In the genomic region with DNA sequence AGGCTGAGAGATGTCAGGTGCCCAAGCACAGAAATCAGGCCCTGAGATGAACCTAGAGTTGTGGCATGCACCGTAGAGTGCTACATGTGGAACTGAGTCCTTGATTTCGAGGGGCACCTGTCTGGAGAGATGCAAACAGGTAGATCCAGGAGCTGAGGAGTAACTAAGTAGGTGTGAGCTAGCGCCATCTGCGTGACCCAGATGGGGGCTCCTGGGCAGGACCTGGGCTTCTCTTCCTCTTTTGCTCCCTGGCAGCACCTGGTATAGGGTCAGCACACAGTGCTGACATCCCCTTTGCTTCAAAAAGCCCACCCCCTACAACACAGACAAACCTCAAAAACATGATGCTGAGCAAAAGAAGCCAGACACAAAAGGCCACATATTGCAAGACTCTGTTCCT, we compare ENCODE assay signal across 16 cellular contexts.
DNase-seq lines count a peak whose midpoint lies in the region; ATAC-seq and TF ChIP-seq lines count a peak whose summit lies in the region.
"Had no signal": no experiment of that assay in that cellular context is flagged by ENCODE, and none has a peak within 500 bp of the region (broad histone marks: within the 10 kb centered on the region; RNA-seq: fewer than 3 reads in every experiment).

No MANE protein-coding gene starts in this region.

- H4K5ac ChIP-seq in IMR-90 (ENCODE audit: low read depth, low read length) (no peak overlapping the region), mesendoderm (ENCODE audit: low read length) (no peak overlapping the region)

- POLR2A ChIA-PET in IMR-90 (lab: Charles Lee; ENCODE audit: unreplicated experiment) = no interaction called here
- POLR2A ChIA-PET in naive thymus-derived CD8-positive, alpha-beta T cell (lab: Charles Lee) = interaction anchor here (0.6 to 1.7 kb wide), 3 partner anchors 8 to 148 kb away, joined by 3 to 5 read pairs (median 4); a partner anchor contains a TSS

- no peak overlapping the region for H4K91ac ChIP-seq in IMR-90 (ENCODE audit: insufficient read depth, low read depth, low read length)

- no peak for DNase-seq in CD4-positive, CD25-positive, alpha-beta regulatory T cell
- DNase-seq in IMR-90 (no peak), RWPE2 (ENCODE audit: low spot score) (no peak), NCI-H82 treated with DMSO at 0.1 percent for 48 hours (lab: John Stamatoyannopoulos, UW; ENCODE audit: unreplicated experiment) (no peak), hepatocyte (ENCODE audit: low spot score) (no peak), mesendoderm (no peak)
- no peak for DNase-seq in naive thymus-derived CD8-positive, alpha-beta T cell
- DNase-seq: activated CD4-positive, alpha-beta T cell treated with anti-CD3 and anti-CD28 coated beads, Interleukin-2, amount 50 U/mL, for 1 hour; activated CD8-positive, alpha-beta memory T cell treated with anti-CD3 and anti-CD28 coated beads, Interleukin-2, amount 50 U/mL, for 48 hours; KG1; NCI-H187; nephron progenitor cell; T-helper 1 cell had no signal

- H2BK5ac ChIP-seq in IMR-90 (ENCODE audit: low read depth, low read length, poor library complexity, severe bottlenecking) (no peak overlapping the region), mesendoderm (ENCODE audit: low read length) (no peak overlapping the region)

- H3K4me3 ChIP-seq in CD4-positive, CD25-positive, alpha-beta regulatory T cell (ENCODE audit: low read depth, low read length) = no peak overlapping the region
- H3K4me3 ChIP-seq in IMR-90 (ENCODE audit: insufficient read depth, low read depth, low read length) (no peak overlapping the region), RWPE2 (ENCODE audit: severe bottlenecking) (no peak overlapping the region), hepatocyte (no peak overlapping the region), mesendoderm (ENCODE audit: low read length) (no peak overlapping the region)
- H3K4me3 ChIP-seq: vagina had no signal

- H2AK9ac ChIP-seq in IMR-90 (replicated peaks; ENCODE audit: low read depth, low read length, poor library complexity) = no peak overlapping the region

- no peak for TF ChIP-seq CTCF in IMR-90 (conservative IDR thresholded peaks at IDR 0.05; ENCODE audit: low read depth, low read length)
- no peak for TF ChIP-seq CTCF in RWPE2 (IDR thresholded peaks at IDR 0.05; ENCODE audit: poor library complexity, severe bottlenecking)
- TF ChIP-seq CTCF in hepatocyte (IDR thresholded peaks at IDR 0.05; ENCODE audit: poor library complexity) = no peak

- H3K56ac ChIP-seq in IMR-90 (ENCODE audit: extremely low read depth, insufficient read depth, low read length) = no peak overlapping the region
- H3K56ac ChIP-seq in mesendoderm (ENCODE audit: low read length) = no peak overlapping the region

- H2BK15ac ChIP-seq in IMR-90 (ENCODE audit: low read depth, low read length) = no peak overlapping the region
- no peak overlapping the region for H2BK15ac ChIP-seq in mesendoderm (replicated peaks; ENCODE audit: low read depth)

- H3K4ac ChIP-seq in IMR-90 (ENCODE audit: low read depth, low read length) = no peak overlapping the region
- H3K4ac ChIP-seq in mesendoderm (ENCODE audit: low read depth, low read length) = no peak overlapping the region

- H3K9me1 ChIP-seq in IMR-90 (ENCODE audit: insufficient read depth, low read length) = peaks cover 21% of the 10 kb centered on the region

- in situ Hi-C loops in IMR-90 (cut with MboI; ENCODE audit: low sequenced_read_pairs) = no loop called here

- no peak overlapping the region for H2BK120ac ChIP-seq in IMR-90 (ENCODE audit: low read depth, low read length)
- H2BK120ac ChIP-seq in mesendoderm (ENCODE audit: low read depth, low read length) = no peak overlapping the region

- H3K9me3 ChIP-seq in CD4-positive, CD25-positive, alpha-beta regulatory T cell (ENCODE audit: control insufficient read depth in 2 of 2, low read length in 2 of 2) = no peaks in the 10 kb centered on the region
- H3K9me3 ChIP-seq in IMR-90 (ENCODE audit: control insufficient read depth, insufficient read depth, low read length) (no peaks in the 10 kb centered on the region), RWPE2 (ENCODE audit: severe bottlenecking) (no peaks in the 10 kb centered on the region), hepatocyte (ENCODE audit: low read depth) (no peaks in the 10 kb centered on the region)
- H3K9me3 ChIP-seq: vagina had no signal

- no peak overlapping the region for H3K27ac ChIP-seq in CD4-positive, CD25-positive, alpha-beta regulatory T cell (ENCODE audit: insufficient read depth, low read length, poor library complexity, severe bottlenecking)
- H3K27ac ChIP-seq in IMR-90 (ENCODE audit: insufficient read depth, low read length) = no peak overlapping the region
- H3K27ac ChIP-seq in RWPE2 (ENCODE audit: poor library complexity, severe bottlenecking) = peak overlapping the region; percentile 51
- no peak overlapping the region for H3K27ac ChIP-seq in hepatocyte
- H3K27ac ChIP-seq in mesendoderm (ENCODE audit: low read depth, low read length) = no peak overlapping the region
- H3K27ac ChIP-seq: parathyroid adenoma, vagina had no signal

- CTCF ChIA-PET in IMR-90 (lab: Yijun Ruan, JAX) = no interaction called here

- H3K4me2 ChIP-seq in IMR-90 (ENCODE audit: low read depth, low read length) (no peak overlapping the region), hepatocyte (no peak overlapping the region), mesendoderm (ENCODE audit: low read length) (no peak overlapping the region)

- H3K18ac ChIP-seq in IMR-90 (ENCODE audit: low read depth, low read length) (no peak overlapping the region), mesendoderm (ENCODE audit: low read length) (no peak overlapping the region)

- ATAC-seq in CD4-positive, CD25-positive, alpha-beta regulatory T cell (ENCODE audit: low read depth in 2 of 2) = no peak
- ATAC-seq in IMR-90 (ENCODE audit: low read depth) (no peak), RWPE2 (ENCODE audit: low read depth) (no peak)
- ATAC-seq in naive thymus-derived CD8-positive, alpha-beta T cell = no peak
- ATAC-seq: sciatic nerve had no signal

- H4K20me1 ChIP-seq in IMR-90 (ENCODE audit: insufficient read depth, low read length) (peaks cover 23% of the 10 kb centered on the region), hepatocyte (ENCODE audit: insufficient read depth, poor library complexity, severe bottlenecking) (no peaks in the 10 kb centered on the region)

- H3K4me1 ChIP-seq in CD4-positive, CD25-positive, alpha-beta regulatory T cell (ENCODE audit: control insufficient read depth, insufficient read depth, low read length, poor library complexity, severe bottlenecking) = no peaks in the 10 kb centered on the region
- peaks cover 15% of the 10 kb centered on the region for H3K4me1 ChIP-seq in IMR-90 (ENCODE audit: control insufficient read depth, insufficient read depth, low read length)
- H3K4me1 ChIP-seq in RWPE2 (ENCODE audit: insufficient read depth, poor library complexity, severe bottlenecking) = peaks cover 35% of the 10 kb centered on the region
- H3K4me1 ChIP-seq in hepatocyte (ENCODE audit: insufficient read depth) = no peaks in the 10 kb centered on the region
- H3K4me1 ChIP-seq in mesendoderm (ENCODE audit: control insufficient read depth, low read depth, low read length) = peaks cover 2% of the 10 kb centered on the region
- H3K4me1 ChIP-seq: parathyroid adenoma had no signal

- H3K14ac ChIP-seq in IMR-90 (replicated peaks; ENCODE audit: low read depth, low read length) = 0 out of 2 replicates have a peak overlapping the region, but pooled peaks have one; percentile 35

- H3K79me1 ChIP-seq in IMR-90 (ENCODE audit: low read depth in 1 of 2, low read length in 2 of 2) = peaks cover 11 to 27% of the 10 kb centered on the region in 2 experiments; a peak in 3 of 4 replicates
- no peaks in the 10 kb centered on the region for H3K79me1 ChIP-seq in mesendoderm (ENCODE audit: low read length)

- BruUV-seq in IMR-90 (replicated peaks; lab: Mats Ljungman, UMichigan) = no TSS peak

- H3K9me2 ChIP-seq in hepatocyte (replicated peaks; ENCODE audit: insufficient read depth) = no peaks in the 10 kb centered on the region

- peak overlapping the region in 1 of 4 donors; percentile 82 for H3K4me3 Mint-ChIP-seq in CD4-positive, CD25-positive, alpha-beta regulatory T cell
- peak overlapping the region in 1 of 10 donors; percentile 28 for H3K4me3 Mint-ChIP-seq in naive thymus-derived CD8-positive, alpha-beta T cell
- H3K4me3 Mint-ChIP-seq: nephron progenitor cell had no signal

- no peak for TF ChIP-seq POLR2A in IMR-90 (IDR thresholded peaks at IDR 0.05; ENCODE audit: low read depth, low read length)

- H3K4me1 Mint-ChIP-seq in CD4-positive, CD25-positive, alpha-beta regulatory T cell = peaks cover 11 to 71% (median 21%) of the 10 kb centered on the region in 4 donors
- H3K4me1 Mint-ChIP-seq in naive thymus-derived CD8-positive, alpha-beta T cell = peaks cover 23 to 64% (median 38%) of the 10 kb centered on the region in 4 donors

- no peak overlapping the region for H3K9ac ChIP-seq in IMR-90 (ENCODE audit: low read depth, low read length)
- H3K9ac ChIP-seq in mesendoderm (ENCODE audit: low read length) = no peak overlapping the region
- H3K9ac ChIP-seq: parathyroid adenoma had no signal

- peaks cover 7% of the 10 kb centered on the region for H3K36me3 Mint-ChIP-seq in CD4-positive, CD25-positive, alpha-beta regulatory T cell
- peaks cover 0 to 2% (median 0%) of the 10 kb centered on the region in 3 donors for H3K36me3 Mint-ChIP-seq in naive thymus-derived CD8-positive, alpha-beta T cell

- H3K79me2 ChIP-seq in hepatocyte (no peaks in the 10 kb centered on the region), mesendoderm (ENCODE audit: control insufficient read depth, insufficient read depth, low read length) (no peaks in the 10 kb centered on the region)

- TF ChIP-seq RAD21 in IMR-90 (IDR thresholded peaks at IDR 0.05; ENCODE audit: low read length) = no peak

- H3K27me3 ChIP-seq in CD4-positive, CD25-positive, alpha-beta regulatory T cell (ENCODE audit: control insufficient read depth, insufficient read depth, low read length) = no peaks in the 10 kb centered on the region
- no peaks in the 10 kb centered on the region; the same call in 1 of the 2 replicates for H3K27me3 ChIP-seq in IMR-90 (ENCODE audit: control insufficient read depth, insufficient read depth, low read length)
- no peaks in the 10 kb centered on the region for H3K27me3 ChIP-seq in RWPE2 (ENCODE audit: insufficient read depth, poor library complexity, severe bottlenecking)
- H3K27me3 ChIP-seq in hepatocyte = no peaks in the 10 kb centered on the region
- H3K27me3 ChIP-seq in mesendoderm (ENCODE audit: insufficient read depth, low read length, poor library complexity) = no peaks in the 10 kb centered on the region
- H3K27me3 ChIP-seq: vagina had no signal

- H3K23ac ChIP-seq in IMR-90 (ENCODE audit: low read depth, low read length) = no peak overlapping the region
- H3K23ac ChIP-seq in mesendoderm (ENCODE audit: low read length) = no peak overlapping the region

- H3K27me3 Mint-ChIP-seq in CD4-positive, CD25-positive, alpha-beta regulatory T cell = no peaks in the 10 kb centered on the region
- no peaks in the 10 kb centered on the region for H3K27me3 Mint-ChIP-seq in naive thymus-derived CD8-positive, alpha-beta T cell

- H2AK5ac ChIP-seq in IMR-90 (ENCODE audit: low read depth, low read length) (no peak overlapping the region; the same call in 1 of the 2 replicates), mesendoderm (ENCODE audit: low read length) (no peak overlapping the region)

- H3K9me3 Mint-ChIP-seq in CD4-positive, CD25-positive, alpha-beta regulatory T cell = no peaks in the 10 kb centered on the region
- no peaks in the 10 kb centered on the region for H3K9me3 Mint-ChIP-seq in naive thymus-derived CD8-positive, alpha-beta T cell
- H3K9me3 Mint-ChIP-seq: nephron progenitor cell had no signal

- dilution Hi-C loops in IMR-90 (cut with HindIII; ENCODE audit: low sequenced_read_pairs, unreplicated experiment) = no loop called here

- intact Hi-C loops in IMR-90 (cut with micrococcal nuclease) = loop anchor here (5.0 kb wide), 1 partner anchor 33 kb away; no protein-coding TSS in a partner anchor

- H2BK20ac ChIP-seq in IMR-90 (ENCODE audit: low read depth, low read length) = no peak overlapping the region

- H4K8ac ChIP-seq in IMR-90 (ENCODE audit: low read depth in 2 of 2, low read length in 2 of 2) (no peak overlapping the region), mesendoderm (ENCODE audit: low read depth, low read length) (no peak overlapping the region)

- no peaks in the 10 kb centered on the region for H3K36me3 ChIP-seq in CD4-positive, CD25-positive, alpha-beta regulatory T cell (ENCODE audit: control insufficient read depth, insufficient read depth, low read length)
- H3K36me3 ChIP-seq in IMR-90 (ENCODE audit: control insufficient read depth, insufficient read depth, low read length) (no peaks in the 10 kb centered on the region), RWPE2 (ENCODE audit: low read depth) (no peaks in the 10 kb centered on the region), hepatocyte (replicated peaks; ENCODE audit: insufficient read depth, low read depth) (no peaks in the 10 kb centered on the region), mesendoderm (ENCODE audit: control insufficient read depth, insufficient read depth, low read length) (no peaks in the 10 kb centered on the region)
- H3K36me3 ChIP-seq: vagina had no signal

- WGBS in IMR-90 (ENCODE audit: extremely low coverage in 2 of 2, insufficient read length in 1 of 2), 2 experiments = no CpG with 5 or more reads among the region's 4 CpGs
- WGBS in hepatocyte (ENCODE audit: low lambda C conversion rate, missing lambda C conversion rate) = 91% methylated on average over 4 of the region's 4 CpGs
- WGBS in mesendoderm (ENCODE audit: extremely low coverage, insufficient coverage, low lambda C conversion rate) = no CpG with 5 or more reads among the region's 4 CpGs

- H3K27ac Mint-ChIP-seq in CD4-positive, CD25-positive, alpha-beta regulatory T cell = peak overlapping the region; percentile 38 to 72 (median 49)
- peak overlapping the region in 7 of 10 donors; percentile 2 to 79 (median 71) for H3K27ac Mint-ChIP-seq in naive thymus-derived CD8-positive, alpha-beta T cell
- H3K27ac Mint-ChIP-seq: nephron progenitor cell had no signal

- no peak overlapping the region for H2AFZ ChIP-seq in IMR-90 (replicated peaks; ENCODE audit: low read length, poor library complexity)
- no peak overlapping the region for H2AFZ ChIP-seq in hepatocyte
- H2AFZ ChIP-seq: parathyroid adenoma had no signal
